Comparison of ENCODE assay signal across 10 cellular contexts in genomic region chr10:43404675-43405221, GRCh38. TPM values are rescaled to one million over a fixed set of nuclear protein-coding genes. Genes with fewer than 3 reads are reported as not detected.
A peak's percentile ranks its signal among the peaks of the same experiment; 100 is the strongest.
DNase-seq lines count a peak whose midpoint lies in the region; ATAC-seq and TF ChIP-seq lines count a peak whose summit lies in the region.
"Had no signal": no experiment of that assay in that cellular context is flagged by ENCODE, and none has a peak within 500 bp of the region (broad histone marks: within the 10 kb centered on the region; RNA-seq: fewer than 3 reads in every experiment).

No MANE protein-coding gene starts in this region.

- H3K27me3 Mint-ChIP-seq in activated naive CD4-positive, alpha-beta T cell treated with anti-CD3 and anti-CD28 coated beads, Interleukin-2, amount 50 U/mL, for 24 hours, result no peaks in the 10 kb centered on the region

- H3K4me3 ChIP-seq in Peyer's patch, result peak overlapping the region in 3 of 4 donors; percentile 22 to 76 (median 25)
- peak overlapping the region; percentile 21 for H3K4me3 ChIP-seq in fibroblast of mammary gland (ENCODE audit: control insufficient read depth, low read depth, low read length)
- H3K4me3 ChIP-seq in thymus (ENCODE audit: low read length), result peak overlapping the region; percentile 23

- no peak for ATAC-seq in HG03439 (IDR thresholded peaks at IDR 0.05; ENCODE audit: unreplicated experiment)
- ATAC-seq in HG03342 (IDR thresholded peaks at IDR 0.05; ENCODE audit: unreplicated experiment), result no peak

- TF ChIP-seq CTCF in Peyer's patch (IDR thresholded peaks at IDR 0.05), result no peak
- TF ChIP-seq CTCF in fibroblast of mammary gland (conservative IDR thresholded peaks at IDR 0.05; ENCODE audit: control insufficient read depth, insufficient read depth, low read depth, low read length), result no peak

- no peaks in the 10 kb centered on the region for H3K9me3 Mint-ChIP-seq in activated naive CD4-positive, alpha-beta T cell treated with anti-CD3 and anti-CD28 coated beads, Interleukin-2, amount 50 U/mL, for 24 hours

- H3K27me3 ChIP-seq in Peyer's patch (no peaks in the 10 kb centered on the region), thymus (ENCODE audit: control insufficient read depth, insufficient read depth) (no peaks in the 10 kb centered on the region)

- WGBS in thymus, result 17% methylated on average over 7 of the region's 7 CpGs

- no peaks in the 10 kb centered on the region for H3K9me3 ChIP-seq in Peyer's patch
- no peaks in the 10 kb centered on the region for H3K9me3 ChIP-seq in thymus (ENCODE audit: control insufficient read depth)

- H3K4me1 ChIP-seq in Peyer's patch (peaks cover 0 to 62% (median 30%) of the 10 kb centered on the region in 4 donors), thymus (ENCODE audit: control insufficient read depth, insufficient read depth, low read length) (peaks cover 20% of the 10 kb centered on the region)

- H3K36me3 ChIP-seq in Peyer's patch, result no peaks in the 10 kb centered on the region
- peaks cover 4% of the 10 kb centered on the region for H3K36me3 ChIP-seq in thymus (ENCODE audit: control insufficient read depth, insufficient read depth)

- no peak for DNase-seq in activated naive CD4-positive, alpha-beta T cell treated with anti-CD3 and anti-CD28 coated beads, Interleukin-2, amount 50 U/mL, for 16 hours
- no peak for DNase-seq in Peyer's patch
- DNase-seq in fibroblast of mammary gland (ENCODE audit: low read depth), result no peak
- no peak for DNase-seq in stimulated activated CD4-positive, alpha-beta T cell treated with anti-CD3 and anti-CD28 coated beads, Interleukin-15, amount 100 ng/mL, for 24 hours
- DNase-seq: cerebellar nuclear complex had no signal

- TF ChIP-seq POLR2A in Peyer's patch (IDR thresholded peaks at IDR 0.05), result no peak

- H3K27ac Mint-ChIP-seq in activated naive CD4-positive, alpha-beta T cell treated with anti-CD3 and anti-CD28 coated beads, Interleukin-2, amount 50 U/mL, for 24 hours, result peak overlapping the region; percentile 88

- H3K4me3 Mint-ChIP-seq in activated naive CD4-positive, alpha-beta T cell treated with anti-CD3 and anti-CD28 coated beads, Interleukin-2, amount 50 U/mL, for 24 hours, result peak overlapping the region; percentile 99

- H3K36me3 Mint-ChIP-seq in activated naive CD4-positive, alpha-beta T cell treated with anti-CD3 and anti-CD28 coated beads, Interleukin-2, amount 50 U/mL, for 24 hours, result peaks cover 20% of the 10 kb centered on the region

- H3K27ac ChIP-seq in Peyer's patch (peak overlapping the region; percentile 34 to 99 (median 66)), thymus (ENCODE audit: low read depth) (peak overlapping the region; percentile 42)

- peaks cover 49% of the 10 kb centered on the region for H3K4me1 Mint-ChIP-seq in activated naive CD4-positive, alpha-beta T cell treated with anti-CD3 and anti-CD28 coated beads, Interleukin-2, amount 50 U/mL, for 24 hours

RNA-seq across cellular contexts. Expression of gene HNRNPF, which starts 4.2 kb away (rescaled TPM):
- 100 to 1,000 TPM; 145 to 177 (median 160) TPM for total RNA-seq in Peyer's patch
- 136 TPM for polyA plus RNA-seq in thymus

RNA-seq across cellular contexts. Expression of gene ZNF487, which starts 32.2 kb away (rescaled TPM):
- total RNA-seq in Peyer's patch, result 10 to 100 TPM; 21.5 to 51.7 (median 26.9) TPM
- 11.6 TPM for polyA plus RNA-seq in thymus

RNA-seq across cellular contexts. Expression of gene FXYD4, which starts 33.3 kb away (rescaled TPM):
- not detected for total RNA-seq in Peyer's patch
- polyA plus RNA-seq in thymus, result 0.59 TPM
- total RNA-seq: lung microvascular endothelial cell had no signal
